Comparison of ENCODE assay signal across 15 cellular contexts in genomic region chr2:241797441-241798080, GRCh38.
DNase-seq lines count a peak whose midpoint lies in the region; ATAC-seq and TF ChIP-seq lines count a peak whose summit lies in the region.
"Had no signal": no experiment of that assay in that cellular context is flagged by ENCODE, and none has a peak within 500 bp of the region (broad histone marks: within the 10 kb centered on the region; RNA-seq: fewer than 3 reads in every experiment).

No MANE protein-coding gene starts in this region.

- no peak for ATAC-seq in GM18873 (IDR thresholded peaks at IDR 0.05; ENCODE audit: low FRiP score, unreplicated experiment)
- ATAC-seq: GM12878 had no signal

- no peak for TF ChIP-seq POLR2A in erythroblast (IDR thresholded peaks at IDR 0.05; ENCODE audit: low read length)

- H4K20me1 ChIP-seq in BLaER1 treated with 17β-estradiol and CSF1 and Interleukin-3, amounts not matched to agents 10 nM and 100 nM = no peaks in the 10 kb centered on the region

- H3K36me3 ChIP-seq in BLaER1 treated with 17β-estradiol and CSF1 and Interleukin-3, amounts not matched to agents 10 nM and 100 nM = no peaks in the 10 kb centered on the region
- H3K36me3 ChIP-seq: cardiac muscle cell had no signal

- H3K36me3 Mint-ChIP-seq in nephron (ENCODE audit: low read depth) = no peaks in the 10 kb centered on the region

- no peaks in the 10 kb centered on the region for H3K9me3 ChIP-seq in BLaER1 treated with 17β-estradiol and CSF1 and Interleukin-3, amounts not matched to agents 10 nM and 100 nM (replicated peaks in 1 of 11)

- TF ChIP-seq CTCF in GM13976 (IDR thresholded peaks at IDR 0.05; ENCODE audit: borderline replicate concordance, control extremely low read depth, extremely low read depth, insufficient read depth, missing control alignments) (no peak), nephron (IDR thresholded peaks at IDR 0.05; ENCODE audit: unreplicated experiment in 3 of 3) (no peak)

- H3K27me3 ChIP-seq in BLaER1 treated with 17β-estradiol and CSF1 and Interleukin-3, amounts not matched to agents 10 nM and 100 nM = 0 out of 22 replicates have a peak, but pooled peaks cover 0 to under 1% (median 0%) of the 10 kb centered on the region in 11 experiments
- H3K27me3 ChIP-seq: cardiac muscle cell had no signal

- peak overlapping the region; percentile 49 to 95 (median 74); a peak in 21 of 22 replicates for H3K4me2 ChIP-seq in BLaER1 treated with 17β-estradiol and CSF1 and Interleukin-3, amounts not matched to agents 10 nM and 100 nM

- peaks cover 6% of the 10 kb centered on the region for H3K9me3 Mint-ChIP-seq in nephron

- H3K27ac Mint-ChIP-seq in nephron = peak overlapping the region in 2 of 3 experiments; percentile 13 to 49

- in situ Hi-C loops in GM13976 (cut with MboI; ENCODE audit: low sequenced_read_pairs, unreplicated experiment) = no loop called here

- peaks cover 15% of the 10 kb centered on the region for H3K4me1 Mint-ChIP-seq in nephron

- H3K27me3 Mint-ChIP-seq in nephron (ENCODE audit: low read depth) = peaks cover 3% of the 10 kb centered on the region

- peak; percentile 31 for DNase-seq in GM13976 (ENCODE audit: low spot score)
- DNase-seq in cerebellar cortex (ENCODE audit: low spot score) = peak; percentile 27
- DNase-seq in erythroblast (lab: John Stamatoyannopoulos, UW) = no peak
- no peak for DNase-seq in NCI-H226
- DNase-seq in AML-193 (lab: John Stamatoyannopoulos, UW) = no peak
- DNase-seq: foreskin melanocyte; GM23248; mesendoderm; NCI-H2171; stimulated activated CD4-positive, alpha-beta T cell treated with anti-CD3 and anti-CD28 coated beads, Interleukin-12 subunit alpha, Interleukin-12 subunit beta, amount 100 ng/mL, for 4 hours had no signal

- H3K4me1 ChIP-seq in BLaER1 treated with 17β-estradiol and CSF1 and Interleukin-3, amounts not matched to agents 10 nM and 100 nM = peaks cover 13 to 76% (median 52%) of the 10 kb centered on the region in 10 experiments

- H3K4me3 ChIP-seq in BLaER1 treated with 17β-estradiol and CSF1 and Interleukin-3, amounts not matched to agents 10 nM and 100 nM = no peak overlapping the region
- H3K4me3 ChIP-seq: cardiac muscle cell, GM12878, GM23248 had no signal

- peak overlapping the region in 4 of 11 experiments; percentile 27 to 54 (median 47); a peak in 4 of 22 replicates for H3K9ac ChIP-seq in BLaER1 treated with 17β-estradiol and CSF1 and Interleukin-3, amounts not matched to agents 10 nM and 100 nM
- H3K9ac ChIP-seq: GM23248 had no signal

- H3K4me3 Mint-ChIP-seq in nephron = no peak overlapping the region

- peak overlapping the region in 7 of 11 experiments; percentile 8 to 62 (median 58); a peak in 11 of 22 replicates for H3K27ac ChIP-seq in BLaER1 treated with 17β-estradiol and CSF1 and Interleukin-3, amounts not matched to agents 10 nM and 100 nM
- H3K27ac ChIP-seq: cardiac muscle cell, GM23248 had no signal

Comparison
In these comparisons a context has a peak if more than half of its experiments do, and no peak if none do; other contexts are left out.
1. DNase-seq: peak in GM13976 (single experiment) and cerebellar cortex (single experiment); none in erythroblast (0 of 2), NCI-H226 (single experiment) and AML-193 (0 of 2).